19 cellular contexts compared by ENCODE assay signal in the genomic region with DNA sequence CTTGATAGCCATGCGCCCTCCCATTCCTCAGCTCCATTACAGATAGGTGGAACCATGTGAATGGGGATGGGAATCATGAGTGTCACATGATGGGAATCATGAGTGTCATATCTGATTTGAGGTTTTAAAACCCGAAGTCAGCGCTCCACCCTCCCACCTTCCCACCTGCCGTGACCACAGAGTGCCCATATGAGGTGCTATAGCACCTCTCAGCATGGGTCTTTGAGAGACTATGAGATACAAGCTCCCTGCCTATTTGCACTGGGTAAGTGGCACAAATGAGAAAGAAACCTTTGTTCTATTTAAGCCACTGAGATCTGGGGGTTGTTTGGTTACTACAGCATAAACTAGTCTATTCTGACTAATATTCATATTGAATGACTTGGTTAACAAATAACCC.
A peak's percentile ranks its signal among the peaks of the same experiment; 100 is the strongest.
DNase-seq lines count a peak whose midpoint lies in the region; ATAC-seq, FAIRE-seq and TF ChIP-seq lines count a peak whose summit lies in the region.
"Had no signal": no experiment of that assay in that cellular context is flagged by ENCODE, and none has a peak within 500 bp of the region (broad histone marks: within the 10 kb centered on the region; RNA-seq: fewer than 3 reads in every experiment).

No MANE protein-coding gene starts in this region.

- FAIRE-seq in bronchial epithelial cell (lab: Jason Lieb, UNC): no peak
- FAIRE-seq: A549, GM12892 had no signal

- intact Hi-C loops in left lung (cut with DNase I): no loop called here

- no peak overlapping the region for H3K27ac ChIP-seq in left lung
- H3K27ac ChIP-seq: A549, Peyer's patch had no signal

- peak; percentile 56 for ATAC-seq in left lung
- ATAC-seq in HG02571 (IDR thresholded peaks at IDR 0.05; ENCODE audit: unreplicated experiment): no peak
- ATAC-seq: SK-N-SH treated with all-trans-retinoic acid at 6 μM for 48 hours had no signal

- DNase-seq in COLO829 (ENCODE audit: low spot score): peak; percentile 27
- peak; percentile 24 for DNase-seq in NCI-H69 (lab: John Stamatoyannopoulos, UW)
- peak; percentile 5 for DNase-seq in bronchial epithelial cell (ENCODE audit: low read depth)
- DNase-seq in left lung: no peak
- no peak for DNase-seq in epidermal melanocyte (ENCODE audit: insufficient read length, low spot score)
- no peak for DNase-seq in DMS153 (lab: John Stamatoyannopoulos, UW)
- no peak for DNase-seq in NCI-H82 treated with DMSO at 0.1 percent for 48 hours (lab: John Stamatoyannopoulos, UW; ENCODE audit: unreplicated experiment)
- DNase-seq: DND-41, GDM1, GOT3, NCI-H1436 treated with DMSO at 0.1 percent for 48 hours, NCI-H226, Peyer's patch, Right ventricle myocardium superior had no signal

- no peaks in the 10 kb centered on the region for H3K27me3 ChIP-seq in bronchial epithelial cell (ENCODE audit: control insufficient read depth, insufficient read depth, low read length)
- no peaks in the 10 kb centered on the region for H3K27me3 ChIP-seq in left lung
- H3K27me3 ChIP-seq: Peyer's patch had no signal

- no peak overlapping the region for H3K4me3 ChIP-seq in bronchial epithelial cell (ENCODE audit: low read depth, low read length)
- no peak overlapping the region for H3K4me3 ChIP-seq in left lung
- H3K4me3 ChIP-seq: A549, Peyer's patch had no signal

- TF ChIP-seq CTCF in bronchial epithelial cell (IDR thresholded peaks at IDR 0.05; ENCODE audit: insufficient read depth, low read length, severe bottlenecking): no peak
- no peak for TF ChIP-seq CTCF in left lung (IDR thresholded peaks at IDR 0.05)

- H3K9me3 ChIP-seq in left lung: no peaks in the 10 kb centered on the region
- H3K9me3 ChIP-seq: A549, Caco-2, Peyer's patch had no signal

- no peaks in the 10 kb centered on the region for H3K4me1 ChIP-seq in left lung
- H3K4me1 ChIP-seq: A549, Peyer's patch had no signal

- H3K36me3 ChIP-seq in bronchial epithelial cell (ENCODE audit: control insufficient read depth, insufficient read depth, low read length) (no peaks in the 10 kb centered on the region), left lung (no peaks in the 10 kb centered on the region)
- H3K36me3 ChIP-seq: Peyer's patch had no signal

Comparison
In these comparisons a context has a peak if more than half of its experiments do, and no peak if none do; other contexts are left out.
1. DNase-seq: peak in COLO829 (single experiment), NCI-H69 (single experiment) and bronchial epithelial cell (single experiment); none in left lung (0 of 2), epidermal melanocyte (single experiment), DMS153 (single experiment) and NCI-H82 treated with DMSO at 0.1 percent for 48 hours (single experiment).